In the genomic region with DNA sequence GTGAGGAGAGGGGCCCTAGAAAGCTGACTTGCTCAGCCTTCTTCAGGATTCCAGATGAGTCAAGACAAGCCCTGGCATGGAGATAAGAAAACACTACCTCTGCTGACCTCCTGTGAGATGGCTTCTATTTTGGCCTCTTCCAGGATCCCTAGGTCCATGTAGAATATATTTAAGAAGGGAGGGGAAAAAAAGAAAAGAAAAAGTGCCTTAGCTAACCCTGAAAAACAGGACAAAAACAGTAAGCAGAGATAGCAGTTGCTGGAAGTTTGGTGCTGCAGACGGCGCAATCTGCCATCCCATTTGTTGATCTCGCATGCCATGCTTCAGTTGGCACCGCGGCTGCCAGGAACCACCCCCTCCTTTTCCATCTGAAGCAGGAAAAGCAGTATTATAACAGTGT, we compare ENCODE assay signal across 11 cellular contexts.
DNase-seq lines count a peak whose midpoint lies in the region; ATAC-seq and TF ChIP-seq lines count a peak whose summit lies in the region.
"Had no signal": no experiment of that assay in that cellular context is flagged by ENCODE, and none has a peak within 500 bp of the region (broad histone marks: within the 10 kb centered on the region; RNA-seq: fewer than 3 reads in every experiment).

No MANE protein-coding gene starts in this region.

- H3K9ac ChIP-seq in subcutaneous abdominal adipose tissue (ENCODE audit: low read length in 5 of 5), result peak overlapping the region in 1 of 5 donors; percentile 48

- H3K27me3 ChIP-seq in layer of hippocampus (ENCODE audit: control insufficient read depth, insufficient read depth, low read length), result no peaks in the 10 kb centered on the region
- no peaks in the 10 kb centered on the region for H3K27me3 ChIP-seq in subcutaneous abdominal adipose tissue (ENCODE audit: control insufficient read depth in 5 of 5, insufficient read depth in 4 of 5, low read length in 5 of 5)
- H3K27me3 ChIP-seq in CD4-positive, alpha-beta T cell (ENCODE audit: control insufficient read depth, insufficient read depth, low read length), result no peaks in the 10 kb centered on the region

- H3K4me3 ChIP-seq in subcutaneous abdominal adipose tissue (ENCODE audit: low read depth in 1 of 5, low read length in 5 of 5), result no peak overlapping the region

- H3K27ac ChIP-seq in caudate nucleus (ENCODE audit: low read depth, low read length) (peak overlapping the region; percentile 33), layer of hippocampus (ENCODE audit: low read depth, low read length) (peak overlapping the region; percentile 20), subcutaneous abdominal adipose tissue (ENCODE audit: low read depth, low read length) (peak overlapping the region; percentile 20)
- H3K27ac ChIP-seq in CD4-positive, alpha-beta T cell (ENCODE audit: low read depth, low read length), result no peak overlapping the region

- H3K36me3 ChIP-seq in subcutaneous abdominal adipose tissue (ENCODE audit: control insufficient read depth in 5 of 5, insufficient read depth in 5 of 5, low read length in 5 of 5), result no peaks in the 10 kb centered on the region

- no peak overlapping the region for H3K4me3 Mint-ChIP-seq in CD4-positive, alpha-beta T cell
- H3K4me3 Mint-ChIP-seq: T-helper 1 cell treated with Interleukin-12 subunit alpha and Interleukin-12 subunit beta and Interleukin-4 antibody, amounts not matched to agents 30 μg/mL and 1 μg/mL, for 36 hours had no signal

- H3K36me3 Mint-ChIP-seq in CD4-positive, alpha-beta T cell (ENCODE audit: low read depth), result no peaks in the 10 kb centered on the region

- CTCF ChIA-PET in CD4-positive, alpha-beta T cell (lab: Charles Lee), result interaction anchor here (0.6 kb wide), 1 partner anchor 35 kb away, joined by 3 read pairs; no protein-coding TSS in a partner anchor

- H3K27me3 Mint-ChIP-seq in CD4-positive, alpha-beta T cell, result no peaks in the 10 kb centered on the region

- peaks cover 25 to 61% (median 58%) of the 10 kb centered on the region in 5 donors for H3K4me1 ChIP-seq in subcutaneous abdominal adipose tissue (ENCODE audit: control insufficient read depth in 5 of 5, insufficient read depth in 5 of 5, low read length in 5 of 5)

- H3K4me1 Mint-ChIP-seq in CD4-positive, alpha-beta T cell (ENCODE audit: low read depth), result peaks cover 55% of the 10 kb centered on the region

- POLR2A ChIA-PET in CD4-positive, alpha-beta T cell (lab: Charles Lee), result interaction anchor here (1.0 to 1.5 kb wide), 2 partner anchors 25 to 60 kb away, joined by 3 to 4 read pairs; no protein-coding TSS in a partner anchor

- no peaks in the 10 kb centered on the region for H3K9me3 Mint-ChIP-seq in CD4-positive, alpha-beta T cell
- H3K9me3 Mint-ChIP-seq: T-helper 1 cell treated with Interleukin-12 subunit alpha and Interleukin-12 subunit beta and Interleukin-4 antibody, amounts not matched to agents 30 μg/mL and 1 μg/mL, for 36 hours had no signal

- no peak for ATAC-seq in CD4-positive, alpha-beta T cell (ENCODE audit: poor library complexity)
- ATAC-seq in GM19452 (IDR thresholded peaks at IDR 0.05; ENCODE audit: unreplicated experiment), result no peak

- H3K9me3 ChIP-seq in subcutaneous abdominal adipose tissue (ENCODE audit: control insufficient read depth in 5 of 5, low read length in 5 of 5), result no peaks in the 10 kb centered on the region
- no peaks in the 10 kb centered on the region for H3K9me3 ChIP-seq in CD4-positive, alpha-beta T cell (ENCODE audit: control insufficient read depth, low read length)

- H3K27ac Mint-ChIP-seq in CD4-positive, alpha-beta T cell, result no peak overlapping the region
- H3K27ac Mint-ChIP-seq: T-helper 1 cell treated with Interleukin-12 subunit alpha and Interleukin-12 subunit beta and Interleukin-4 antibody, amounts not matched to agents 30 μg/mL and 1 μg/mL, for 36 hours had no signal

- TF ChIP-seq CTCF in GM20000 (IDR thresholded peaks at IDR 0.05; ENCODE audit: extremely low read depth, missing control alignments), result no peak
- no peak for TF ChIP-seq CTCF in CD4-positive, alpha-beta T cell (IDR thresholded peaks at IDR 0.05)

- intact Hi-C loops in CD4-positive, alpha-beta T cell (cut with DNase I, micrococcal nuclease), result loop anchor here in 1 of 2 experiments (5.0 kb wide), 2 partner anchors 106 to 124 kb away; no protein-coding TSS in a partner anchor

- DNase-seq in NCI-H1694 (lab: John Stamatoyannopoulos, UW) (peak; percentile 82), caudate nucleus (lab: John Stamatoyannopoulos, UW) (peak in 30 of 61 donors; percentile 3 to 87 (median 16)), GM20000 (ENCODE audit: low spot score) (no peak), cortex of kidney (lab: John Stamatoyannopoulos, UW) (no peak)
- DNase-seq in CD4-positive, alpha-beta T cell, result no peak
- DNase-seq: activated effector memory CD4-positive, alpha-beta T cell treated with Interleukin-2 at 50 U/mL for 16 hours; NCI-H1048 had no signal
